16 cellular contexts compared by ENCODE assay signal in genomic region chr14:94021001-94021400, GRCh38. TPM values are rescaled to one million over a fixed set of nuclear protein-coding genes. Genes with fewer than 3 reads are reported as not detected.
DNase-seq lines count a peak whose midpoint lies in the region; ATAC-seq, FAIRE-seq and TF ChIP-seq lines count a peak whose summit lies in the region.
"Had no signal": no experiment of that assay in that cellular context is flagged by ENCODE, and none has a peak within 500 bp of the region (broad histone marks: within the 10 kb centered on the region; RNA-seq: fewer than 3 reads in every experiment).

No MANE protein-coding gene starts in this region.

- peak overlapping the region; percentile 76 for H3K27ac Mint-ChIP-seq in activated CD8-positive, alpha-beta memory T cell treated with anti-CD3 and anti-CD28 coated beads, Interleukin-2, amount 10 ng/mL, durations not matched to agents 7 days and 5 days
- H3K27ac Mint-ChIP-seq in neural progenitor cell, result no peak overlapping the region

- H3K9me1 ChIP-seq in K562 (ENCODE audit: control insufficient read depth, insufficient read depth, low read length), result no peaks in the 10 kb centered on the region

- TF ChIP-seq CTCF in MM.1S (IDR thresholded peaks at IDR 0.05; ENCODE audit: low read length) (no peak), K562 (IDR thresholded peaks at IDR 0.05 in 2 of 3, conservative IDR thresholded peaks at IDR 0.05 in 1 of 3; ENCODE audit: insufficient read depth in 2 of 3, low read depth in 1 of 3, low read length in 3 of 3) (no peak), neural progenitor cell (IDR thresholded peaks at IDR 0.05) (no peak)

- H3K9me3 ChIP-seq in MM.1S (replicated peaks; ENCODE audit: insufficient read depth, low read length), result no peaks in the 10 kb centered on the region
- H3K9me3 ChIP-seq in K562 (replicated peaks; ENCODE audit: control insufficient read depth, insufficient read depth, low read depth, low read length), result no peaks in the 10 kb centered on the region
- no peaks in the 10 kb centered on the region for H3K9me3 ChIP-seq in neural progenitor cell (ENCODE audit: low read depth)
- H3K9me3 ChIP-seq: colonic mucosa, ovary had no signal

- H3K27me3 ChIP-seq in MM.1S (replicated peaks; ENCODE audit: insufficient read depth, low read length), result no peaks in the 10 kb centered on the region
- H3K27me3 ChIP-seq in K562 (ENCODE audit: control insufficient read depth in 2 of 2, insufficient read depth in 2 of 2, low read length in 2 of 2), result peaks cover 0 to 31% of the 10 kb centered on the region in 2 experiments; a peak in 3 of 5 replicates
- no peaks in the 10 kb centered on the region for H3K27me3 ChIP-seq in neural progenitor cell
- H3K27me3 ChIP-seq: colonic mucosa, ovary had no signal

- H3K36me3 ChIP-seq in MM.1S (replicated peaks; ENCODE audit: insufficient read depth, low read length) (no peaks in the 10 kb centered on the region), K562 (ENCODE audit: control insufficient read depth, insufficient read depth, low read length) (no peaks in the 10 kb centered on the region), neural progenitor cell (no peaks in the 10 kb centered on the region)
- H3K36me3 ChIP-seq: colonic mucosa, ovary had no signal

- H3K79me2 ChIP-seq in MM.1S (ENCODE audit: low read length) (no peaks in the 10 kb centered on the region), K562 (ENCODE audit: control insufficient read depth, insufficient read depth, low read length) (no peaks in the 10 kb centered on the region), neural progenitor cell (ENCODE audit: low read depth) (no peaks in the 10 kb centered on the region)

- peak overlapping the region; percentile 46; the same call in 1 of the 2 replicates for H3K9ac ChIP-seq in MM.1S (ENCODE audit: low read length)
- H3K9ac ChIP-seq in K562 (ENCODE audit: insufficient read depth in 1 of 2, low read depth in 2 of 2, low read length in 2 of 2), result no peak overlapping the region
- no peak overlapping the region for H3K9ac ChIP-seq in neural progenitor cell

- no peak for DNase-seq in activated CD8-positive, alpha-beta memory T cell treated with anti-CD3 and anti-CD28 coated beads, Interleukin-2, amount 10 ng/mL, durations not matched to agents 7 days and 5 days
- DNase-seq in activated CD8-positive, alpha-beta memory T cell treated with anti-CD3 and anti-CD28 coated beads for 24 hours, result no peak
- DNase-seq in MM.1S (no peak), K562 (ENCODE audit: extremely low read depth in 1 of 4, low spot score in 3 of 4) (no peak), neural progenitor cell (ENCODE audit: low spot score) (no peak), pons (ENCODE audit: low spot score) (no peak), amygdala (lab: John Stamatoyannopoulos, UW) (no peak), NCI-H1930 (lab: John Stamatoyannopoulos, UW) (no peak)
- DNase-seq: activated CD4-positive, alpha-beta T cell treated with anti-CD3 and anti-CD28 coated beads for 4 hours; colonic mucosa; DMS53; midbrain; ovary; T-cell had no signal

- no peaks in the 10 kb centered on the region for H3K9me2 ChIP-seq in MM.1S (replicated peaks; ENCODE audit: insufficient read depth, low read length)

- H3K27me3 Mint-ChIP-seq in activated CD8-positive, alpha-beta memory T cell treated with anti-CD3 and anti-CD28 coated beads, Interleukin-2, amount 10 ng/mL, durations not matched to agents 7 days and 5 days, result peaks cover 8% of the 10 kb centered on the region
- H3K27me3 Mint-ChIP-seq in neural progenitor cell (ENCODE audit: insufficient read depth, low read depth), result peaks cover 13% of the 10 kb centered on the region

- POLR2A ChIA-PET in K562 (lab: Yijun Ruan, JAX), result no interaction called here

- no peak overlapping the region for H2AFZ ChIP-seq in MM.1S (ENCODE audit: low read length)
- H2AFZ ChIP-seq in K562 (ENCODE audit: low read depth, low read length), result no peak overlapping the region
- H2AFZ ChIP-seq in neural progenitor cell (replicated peaks), result no peak overlapping the region
- H2AFZ ChIP-seq: PC-9 had no signal

- no peak for ATAC-seq in activated CD8-positive, alpha-beta memory T cell treated with anti-CD3 and anti-CD28 coated beads, Interleukin-2, amount 10 ng/mL, durations not matched to agents 7 days and 5 days
- ATAC-seq in K562, result peak; percentile 36; the same call in 1 of the 3 replicates
- ATAC-seq: T-cell had no signal

- no peak overlapping the region for H3K4me3 Mint-ChIP-seq in activated CD8-positive, alpha-beta memory T cell treated with anti-CD3 and anti-CD28 coated beads, Interleukin-2, amount 10 ng/mL, durations not matched to agents 7 days and 5 days
- H3K4me3 Mint-ChIP-seq in neural progenitor cell, result peak overlapping the region; percentile 3
- H3K4me3 Mint-ChIP-seq: T-cell had no signal

- H3K4me1 Mint-ChIP-seq in activated CD8-positive, alpha-beta memory T cell treated with anti-CD3 and anti-CD28 coated beads, Interleukin-2, amount 10 ng/mL, durations not matched to agents 7 days and 5 days, result peaks cover 42% of the 10 kb centered on the region
- peaks cover 46% of the 10 kb centered on the region for H3K4me1 Mint-ChIP-seq in neural progenitor cell

- BruUV-seq in K562 (replicated peaks; lab: Mats Ljungman, UMichigan), result no TSS peak

- H3K4me2 ChIP-seq in MM.1S (ENCODE audit: low read depth, low read length), result peak overlapping the region; percentile 65
- H3K4me2 ChIP-seq in K562 (ENCODE audit: insufficient read depth, low read length), result no peak overlapping the region
- H3K4me2 ChIP-seq in neural progenitor cell, result no peak overlapping the region
- H3K4me2 ChIP-seq: PC-9 had no signal

- no peaks in the 10 kb centered on the region for H3K36me3 Mint-ChIP-seq in activated CD8-positive, alpha-beta memory T cell treated with anti-CD3 and anti-CD28 coated beads, Interleukin-2, amount 10 ng/mL, durations not matched to agents 7 days and 5 days
- H3K36me3 Mint-ChIP-seq in neural progenitor cell, result no peaks in the 10 kb centered on the region
- H3K36me3 Mint-ChIP-seq: T-cell had no signal

- no peaks in the 10 kb centered on the region for H3K9me3 Mint-ChIP-seq in activated CD8-positive, alpha-beta memory T cell treated with anti-CD3 and anti-CD28 coated beads, Interleukin-2, amount 10 ng/mL, durations not matched to agents 7 days and 5 days (ENCODE audit: low read depth)
- H3K9me3 Mint-ChIP-seq in neural progenitor cell, result no peaks in the 10 kb centered on the region
- H3K9me3 Mint-ChIP-seq: T-cell had no signal

- no peak for TF ChIP-seq EP300 in K562 (IDR thresholded peaks at IDR 0.05; ENCODE audit: low read length)

- H3F3A ChIP-seq in MM.1S (ENCODE audit: insufficient read depth, low read length), result peaks cover 21% of the 10 kb centered on the region
- peaks cover 21% of the 10 kb centered on the region for H3F3A ChIP-seq in neural progenitor cell (ENCODE audit: low read depth)

- in situ Hi-C loops in K562 (cut with MboI), result no loop called here

- CTCF ChIA-PET in activated CD8-positive, alpha-beta memory T cell treated with anti-CD3 and anti-CD28 coated beads, Interleukin-2, amount 10 ng/mL, durations not matched to agents 7 days and 5 days (lab: Charles Lee), result interaction anchor here (0.7 to 9.8 kb wide), 11 partner anchors 11 to 117 kb away, joined by 3 to 87 read pairs (median 6); no protein-coding TSS in a partner anchor
- CTCF ChIA-PET in K562 (lab: Yijun Ruan, JAX; ENCODE audit: low intra/inter-chr PET ratio), result no interaction called here

- TF ChIP-seq POLR2A in K562 (conservative IDR thresholded peaks at IDR 0.05), result no peak

- peaks cover 34% of the 10 kb centered on the region for H3K4me1 ChIP-seq in MM.1S (ENCODE audit: low read length)
- H3K4me1 ChIP-seq in K562 (replicated peaks in 1 of 2; ENCODE audit: control insufficient read depth in 2 of 2, insufficient read depth in 2 of 2, low read length in 2 of 2), result no peaks in the 10 kb centered on the region
- peaks cover 38% of the 10 kb centered on the region for H3K4me1 ChIP-seq in neural progenitor cell
- H3K4me1 ChIP-seq: colonic mucosa had no signal

- 0% methylated on average over 2 of the region's 2 CpGs for WGBS in K562 (ENCODE audit: insufficient coverage, low coverage, missing lambda C conversion rate)

- H3K27ac ChIP-seq in MM.1S (ENCODE audit: low read length) (peak overlapping the region; percentile 94), K562 (ENCODE audit: extremely low read depth, low read depth, low read length) (no peak overlapping the region), neural progenitor cell (no peak overlapping the region)
- H3K27ac ChIP-seq: colonic mucosa, ovary, PC-9 had no signal

- H4K20me1 ChIP-seq in MM.1S (ENCODE audit: insufficient read depth, low read length), result no peaks in the 10 kb centered on the region
- no peaks in the 10 kb centered on the region for H4K20me1 ChIP-seq in K562 (replicated peaks; ENCODE audit: control insufficient read depth, insufficient read depth, low read length)
- H4K20me1 ChIP-seq in neural progenitor cell (ENCODE audit: low read depth), result no peaks in the 10 kb centered on the region

- intact Hi-C loops in K562 (cut with micrococcal nuclease), result no loop called here

- FAIRE-seq in K562 (lab: Jason Lieb, UNC), result no peak

- H3K4me3 ChIP-seq in MM.1S (ENCODE audit: low read length) (no peak overlapping the region), K562 (no peak overlapping the region), neural progenitor cell (no peak overlapping the region)
- H3K4me3 ChIP-seq: colonic mucosa, ovary, PC-9 had no signal

- TF ChIP-seq RAD21 in K562 (CRISPR knock-in tag; conservative IDR thresholded peaks at IDR 0.05 in 1 of 2, IDR thresholded peaks at IDR 0.05 in 1 of 2), result no peak

RNA-seq across cellular contexts. Expression of gene OTUB2, which starts 5.1 kb away (rescaled TPM):
- total RNA-seq in activated CD8-positive, alpha-beta memory T cell treated with anti-CD3 and anti-CD28 coated beads, Interleukin-2, amount 10 ng/mL, durations not matched to agents 7 days and 5 days, result 1 to 10 TPM; 3.4 to 4.2 TPM
- 0.12 and 0.72 TPM in 2 replicates for total RNA-seq in K562 (2011; cell fraction: chromatin; rRNA removed; ENCODE audit: low replicate concordance)
- total RNA-seq in K562 (2011; cell fraction: nucleolus; rRNA removed), result 0.26 and 1.0 TPM in 2 replicates
- 0.22 and 0.38 TPM in 2 replicates for total RNA-seq in K562 (2011; cell fraction: nucleoplasm; rRNA removed)
- total RNA-seq in K562 (2014; rRNA removed), result 0.23 and 0.24 TPM in 2 replicates
- 0.07 and 0.35 TPM in 2 replicates for total RNA-seq in K562 (2014; rRNA removed; fragmentation: Illumina TruSeq; extraction: Trizol)
- total RNA-seq in K562 (2015; rRNA removed; fragmentation: Illumina TruSeq; extraction: Trizol), result 0.11 and 0.15 TPM in 2 replicates
- 0.31 and 0.34 TPM in 2 replicates for total RNA-seq in K562 (2021)
- 0.11 and 0.20 TPM in 2 replicates for polyA plus RNA-seq in K562 (2011; rRNA removed)
- polyA plus RNA-seq in K562 (2011; cell fraction: cytosol; rRNA removed), result 0.09 and 0.12 TPM in 2 replicates
- 0.18 and 0.33 TPM in 2 replicates for polyA plus RNA-seq in K562 (2011; cell fraction: nucleus; rRNA removed)
- polyA plus RNA-seq in K562 (2012), result 0.21 and 0.28 TPM in 2 replicates
- polyA plus RNA-seq in K562 (2014; fragmentation: Illumina TruSeq; extraction: Trizol), result 0.15 and 0.21 TPM in 2 replicates
- polyA plus RNA-seq in K562 (2014; fragmentation: Nextera tagmentation; extraction: Ambion mirVana), result under 1 TPM; 0.01 to 0.08 TPM
- 0.08 and 0.26 TPM in 2 replicates for polyA plus RNA-seq in K562 (2014; rRNA removed)
- polyA minus RNA-seq in K562 (2011; rRNA and poly(A)+ RNA removed), result 0.18 and 0.46 TPM in 2 replicates
- 0.67 TPM in 1 of 2 replicates, not detected in the other for polyA minus RNA-seq in K562 (2011; cell fraction: cytosol; rRNA and poly(A)+ RNA removed)
- 0.22 and 0.40 TPM in 2 replicates for polyA minus RNA-seq in K562 (2011; cell fraction: nucleus; rRNA and poly(A)+ RNA removed)
- 6.8 and 9.6 TPM in 2 replicates for total RNA-seq in neural progenitor cell (ENCODE audit: low replicate concordance)

RNA-seq across cellular contexts. Expression of gene CCDC197, which starts 23.9 kb away (rescaled TPM):
- total RNA-seq in activated CD8-positive, alpha-beta memory T cell treated with anti-CD3 and anti-CD28 coated beads, Interleukin-2, amount 10 ng/mL, durations not matched to agents 7 days and 5 days, result under 1 TPM in 1 of 2 experiments, not detected in 1; 0.14 TPM
- not detected in 2 replicates for total RNA-seq in K562 (2011; cell fraction: chromatin; rRNA removed; ENCODE audit: low replicate concordance)
- total RNA-seq in K562 (2011; cell fraction: nucleolus; rRNA removed), result not detected in 2 replicates
- not detected in 2 replicates for total RNA-seq in K562 (2011; cell fraction: nucleoplasm; rRNA removed)
- total RNA-seq in K562 (2014; rRNA removed), result not detected in 2 replicates
- total RNA-seq in K562 (2014; rRNA removed; fragmentation: Illumina TruSeq; extraction: Trizol), result not detected in 2 replicates
- not detected in 2 replicates for total RNA-seq in K562 (2015; rRNA removed; fragmentation: Illumina TruSeq; extraction: Trizol)
- not detected in 2 replicates for total RNA-seq in K562 (2021)
- polyA plus RNA-seq in K562 (2011; rRNA removed), result not detected in 2 replicates
- not detected in 2 replicates for polyA plus RNA-seq in K562 (2011; cell fraction: cytosol; rRNA removed)
- not detected in 2 replicates for polyA plus RNA-seq in K562 (2011; cell fraction: nucleus; rRNA removed)
- polyA plus RNA-seq in K562 (2012), result not detected in 2 replicates
- not detected in 2 replicates for polyA plus RNA-seq in K562 (2014; fragmentation: Illumina TruSeq; extraction: Trizol)
- not detected for polyA plus RNA-seq in K562 (2014; fragmentation: Nextera tagmentation; extraction: Ambion mirVana)
- polyA plus RNA-seq in K562 (2014; rRNA removed), result not detected in 2 replicates
- polyA minus RNA-seq in K562 (2011; rRNA and poly(A)+ RNA removed), result not detected in 2 replicates
- not detected in 2 replicates for polyA minus RNA-seq in K562 (2011; cell fraction: cytosol; rRNA and poly(A)+ RNA removed)
- not detected in 2 replicates for polyA minus RNA-seq in K562 (2011; cell fraction: nucleus; rRNA and poly(A)+ RNA removed)
- total RNA-seq in neural progenitor cell (ENCODE audit: low replicate concordance), result not detected in 2 replicates
- total RNA-seq: colonic mucosa, ovary, PC-9, T-cell, urinary bladder had no signal
- polyA plus RNA-seq: ovary, urinary bladder had no signal

RNA-seq across cellular contexts. Expression of gene ASB2, which starts 44.6 kb away (rescaled TPM):
- 100 to 1,000 TPM; 116 to 177 TPM for total RNA-seq in activated CD8-positive, alpha-beta memory T cell treated with anti-CD3 and anti-CD28 coated beads, Interleukin-2, amount 10 ng/mL, durations not matched to agents 7 days and 5 days
- total RNA-seq in K562 (2011; cell fraction: chromatin; rRNA removed; ENCODE audit: low replicate concordance), result not detected in 2 replicates
- total RNA-seq in K562 (2011; cell fraction: nucleolus; rRNA removed), result not detected in 2 replicates
- not detected in 2 replicates for total RNA-seq in K562 (2011; cell fraction: nucleoplasm; rRNA removed)
- total RNA-seq in K562 (2014; rRNA removed), result not detected in 2 replicates
- total RNA-seq in K562 (2014; rRNA removed; fragmentation: Illumina TruSeq; extraction: Trizol), result not detected in 2 replicates
- total RNA-seq in K562 (2015; rRNA removed; fragmentation: Illumina TruSeq; extraction: Trizol), result not detected in 2 replicates
- not detected in 2 replicates for total RNA-seq in K562 (2021)
- not detected in 2 replicates for polyA plus RNA-seq in K562 (2011; rRNA removed)
- not detected in 2 replicates for polyA plus RNA-seq in K562 (2011; cell fraction: cytosol; rRNA removed)
- not detected in 2 replicates for polyA plus RNA-seq in K562 (2011; cell fraction: nucleus; rRNA removed)
- 0.12 TPM in 1 of 2 replicates, not detected in the other for polyA plus RNA-seq in K562 (2012)
- not detected in 2 replicates for polyA plus RNA-seq in K562 (2014; fragmentation: Illumina TruSeq; extraction: Trizol)
- not detected for polyA plus RNA-seq in K562 (2014; fragmentation: Nextera tagmentation; extraction: Ambion mirVana)
- polyA plus RNA-seq in K562 (2014; rRNA removed), result not detected in 2 replicates
- not detected in 2 replicates for polyA minus RNA-seq in K562 (2011; rRNA and poly(A)+ RNA removed)
- polyA minus RNA-seq in K562 (2011; cell fraction: cytosol; rRNA and poly(A)+ RNA removed), result not detected in 2 replicates
- polyA minus RNA-seq in K562 (2011; cell fraction: nucleus; rRNA and poly(A)+ RNA removed), result not detected in 2 replicates
- total RNA-seq in neural progenitor cell (ENCODE audit: low replicate concordance), result 0.62 TPM in 1 of 2 replicates, not detected in the other
- total RNA-seq: PC-9 had no signal

Comparison
In these comparisons a context has a peak if more than half of its experiments do, and no peak if none do; other contexts are left out.
1. RNA of gene ASB2, which starts 44.6 kb away (total RNA-seq): 116 to 177 TPM in activated CD8-positive, alpha-beta memory T cell treated with anti-CD3 and anti-CD28 coated beads, Interleukin-2, amount 10 ng/mL, durations not matched to agents 7 days and 5 days; not detected in K562 and 0.62 TPM in neural progenitor cell; every median in the first group is over 10 times any median in the second.